Comparison of ENCODE assay signal across 10 cellular contexts in the genomic region with DNA sequence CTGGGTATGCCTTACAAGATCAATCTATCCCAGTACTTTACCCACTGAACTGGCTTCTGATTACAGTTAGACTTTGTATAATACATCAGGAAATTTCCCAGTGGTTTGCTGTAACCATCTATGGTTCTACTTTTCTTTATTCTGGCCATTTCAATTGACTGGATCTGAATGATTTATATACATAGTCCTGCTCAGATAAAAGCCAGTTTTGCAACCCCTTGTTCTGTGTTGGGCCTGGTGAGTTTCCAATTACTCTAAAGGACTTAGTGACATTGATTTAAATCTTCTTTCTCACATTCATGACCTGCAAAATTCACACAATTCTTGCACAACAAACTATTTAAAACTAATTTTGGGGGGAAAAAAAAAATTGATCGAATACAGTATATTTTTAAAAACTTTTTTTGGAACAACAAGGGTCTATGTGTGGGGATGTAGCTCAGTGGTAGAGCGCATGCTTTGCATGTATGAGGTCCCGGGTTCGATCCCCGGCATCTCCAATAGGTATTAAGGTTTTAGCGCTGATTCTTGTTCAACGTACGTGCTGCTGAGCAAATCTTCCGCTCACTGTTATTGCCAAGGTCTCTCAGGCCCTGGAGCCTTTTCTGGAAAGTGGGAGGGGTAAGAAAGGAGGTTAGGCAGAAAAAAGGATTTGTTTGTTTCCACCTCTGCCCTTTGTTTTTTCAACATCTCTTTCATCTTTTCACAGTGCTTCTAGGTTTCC.
DNase-seq lines count a peak whose midpoint lies in the region; ATAC-seq and TF ChIP-seq lines count a peak whose summit lies in the region.
"Had no signal": no experiment of that assay in that cellular context is flagged by ENCODE, and none has a peak within 500 bp of the region (broad histone marks: within the 10 kb centered on the region; RNA-seq: fewer than 3 reads in every experiment).

No MANE protein-coding gene starts in this region.

- H3K9me3 Mint-ChIP-seq in nephron progenitor cell (peaks cover 24% of the 10 kb centered on the region), osteocyte (ENCODE audit: unreplicated experiment) (no peaks in the 10 kb centered on the region)
- H3K9me3 Mint-ChIP-seq: T-helper 1 cell treated with Interleukin-12 subunit alpha and Interleukin-12 subunit beta and Interleukin-4 antibody, amounts not matched to agents 30 μg/mL and 1 μg/mL, for 36 hours had no signal

- no peaks in the 10 kb centered on the region for H3K36me3 ChIP-seq in suprapubic skin
- H3K36me3 ChIP-seq in aorta (ENCODE audit: control insufficient read depth in 1 of 2, insufficient read depth in 2 of 2, low read length in 1 of 2), result no peaks in the 10 kb centered on the region

- peaks cover 28% of the 10 kb centered on the region for H3K27me3 ChIP-seq in suprapubic skin
- no peaks in the 10 kb centered on the region for H3K27me3 ChIP-seq in aorta (ENCODE audit: control insufficient read depth in 1 of 2, insufficient read depth in 2 of 2, low read length in 1 of 2)

- no peak overlapping the region for H3K4me3 ChIP-seq in suprapubic skin
- no peak overlapping the region for H3K4me3 ChIP-seq in aorta (ENCODE audit: low read length in 2 of 2)

- H3K27ac ChIP-seq in suprapubic skin (no peak overlapping the region), aorta (ENCODE audit: low read depth in 1 of 2, low read length in 2 of 2) (no peak overlapping the region)

- TF ChIP-seq CTCF in nephron progenitor cell (IDR thresholded peaks at IDR 0.05), result no peak
- no peak for TF ChIP-seq CTCF in suprapubic skin (IDR thresholded peaks at IDR 0.05)
- no peak for TF ChIP-seq CTCF in osteocyte (IDR thresholded peaks at IDR 0.05)

- no peaks in the 10 kb centered on the region for H3K4me1 ChIP-seq in suprapubic skin
- no peaks in the 10 kb centered on the region for H3K4me1 ChIP-seq in aorta (ENCODE audit: control insufficient read depth in 1 of 2, insufficient read depth in 2 of 2, low read length in 2 of 2)

- intact Hi-C loops in aorta (cut with DNase I), result no loop called here

- H3K27ac Mint-ChIP-seq in nephron progenitor cell (no peak overlapping the region), osteocyte (ENCODE audit: unreplicated experiment) (no peak overlapping the region)
- H3K27ac Mint-ChIP-seq: naive thymus-derived CD4-positive, alpha-beta T cell; T-helper 1 cell treated with Interleukin-12 subunit alpha and Interleukin-12 subunit beta and Interleukin-4 antibody, amounts not matched to agents 30 μg/mL and 1 μg/mL, for 36 hours had no signal

- no peak for ATAC-seq in aorta (ENCODE audit: low FRiP score)
- ATAC-seq: naive thymus-derived CD4-positive, alpha-beta T cell had no signal

- H3K9me3 ChIP-seq in suprapubic skin, result no peaks in the 10 kb centered on the region
- H3K9me3 ChIP-seq in aorta (ENCODE audit: control insufficient read depth, low read length), result no peaks in the 10 kb centered on the region

- H3K36me3 Mint-ChIP-seq in nephron progenitor cell (ENCODE audit: low read depth), result peaks cover 14% of the 10 kb centered on the region
- no peaks in the 10 kb centered on the region for H3K36me3 Mint-ChIP-seq in osteocyte (ENCODE audit: unreplicated experiment)

- peak; percentile 15 for DNase-seq in GF-D8 (lab: John Stamatoyannopoulos, UW)
- peak; percentile 41 for DNase-seq in LoVo (ENCODE audit: low spot score)
- DNase-seq in activated T-cell treated with anti-CD3 and anti-CD28 coated beads, Interleukin-2, amount 50 U/mL, for 48 hours, result peak; percentile 76
- DNase-seq in nephron progenitor cell, result peak; percentile 57
- DNase-seq in suprapubic skin (ENCODE audit: low spot score in 2 of 2), result no peak
- DNase-seq in CD1c-positive myeloid dendritic cell (ENCODE audit: extremely low spot score), result no peak
- DNase-seq in osteocyte (ENCODE audit: extremely low spot score, unreplicated experiment), result no peak
- no peak for DNase-seq in aorta

- no peak for TF ChIP-seq POLR2A in suprapubic skin (IDR thresholded peaks at IDR 0.05)

- H3K4me1 Mint-ChIP-seq in nephron progenitor cell (peaks cover 16% of the 10 kb centered on the region), osteocyte (ENCODE audit: unreplicated experiment) (peaks cover 7% of the 10 kb centered on the region)

- H3K4me3 Mint-ChIP-seq in nephron progenitor cell (peak overlapping the region; percentile 32), osteocyte (ENCODE audit: unreplicated experiment) (no peak overlapping the region)
- H3K4me3 Mint-ChIP-seq: naive thymus-derived CD4-positive, alpha-beta T cell; T-helper 1 cell treated with Interleukin-12 subunit alpha and Interleukin-12 subunit beta and Interleukin-4 antibody, amounts not matched to agents 30 μg/mL and 1 μg/mL, for 36 hours had no signal

- 12% methylated on average over 9 of the region's 9 CpGs for whole genome bisulfite sequencing in suprapubic skin
- WGBS in aorta, 2 donors, result 8 to 12% methylated on average over 9 of the region's 9 CpGs

- TF ChIP-seq EP300 in suprapubic skin (IDR thresholded peaks at IDR 0.05), result no peak

- peaks cover 8% of the 10 kb centered on the region for H3K27me3 Mint-ChIP-seq in nephron progenitor cell (ENCODE audit: low read depth, poor library complexity)
- H3K27me3 Mint-ChIP-seq in osteocyte (ENCODE audit: unreplicated experiment), result peaks cover 14% of the 10 kb centered on the region

Comparison
In these comparisons a context has a peak if more than half of its experiments do, and no peak if none do; other contexts are left out.
1. DNase-seq: peak in GF-D8 (single experiment), LoVo (single experiment), activated T-cell treated with anti-CD3 and anti-CD28 coated beads, Interleukin-2, amount 50 U/mL, for 48 hours (2 of 2) and nephron progenitor cell (single experiment); none in suprapubic skin (0 of 2), CD1c-positive myeloid dendritic cell (single experiment), osteocyte (single experiment) and aorta (0 of 2).